1 cellular context compared by ENCODE assay signal in genomic region chr15:66803182-66803729, GRCh38.
TF ChIP-seq lines count a peak whose summit lies in the region.

No MANE protein-coding gene starts in this region.

TF ChIP-seq in HEK293, 187 proteins besides CTCF, POLR2A, EP300 and RAD21 (continued from another document):
- TF ChIP-seq TSHZ1 (tag by site-specific recombination; IDR thresholded peaks at IDR 0.05; ENCODE audit: borderline replicate concordance) (no peak), ZNF341 (tag by site-specific recombination; IDR thresholded peaks at IDR 0.05; ENCODE audit: low read depth) (no peak), ZNF791 (tag by site-specific recombination; IDR thresholded peaks at IDR 0.05) (no peak), BCL11A (tag by site-specific recombination; IDR thresholded peaks at IDR 0.05; ENCODE audit: low read depth) (peak; percentile 85; the same call in 1 of the 2 replicates), ZNF792 (tag by site-specific recombination; IDR thresholded peaks at IDR 0.05) (no peak), ZNF654 (tag by site-specific recombination; IDR thresholded peaks at IDR 0.05; ENCODE audit: low read depth) (no peak), ZNF747 (tag by site-specific recombination; IDR thresholded peaks at IDR 0.05) (no peak), ZNF416 (tag by site-specific recombination; IDR thresholded peaks at IDR 0.05) (no peak), ZNF776 (tag by site-specific recombination; IDR thresholded peaks at IDR 0.05; ENCODE audit: borderline replicate concordance) (no peak), SCRT1 (tag by site-specific recombination; IDR thresholded peaks at IDR 0.05; ENCODE audit: borderline replicate concordance) (no peak), FEZF1 (tag by site-specific recombination; IDR thresholded peaks at IDR 0.05) (peak; percentile 44; the same call in 1 of the 2 replicates), ZNF626 (tag by site-specific recombination; IDR thresholded peaks at IDR 0.05) (no peak), YY2 (tag by site-specific recombination; IDR thresholded peaks at IDR 0.05) (no peak), ZNF155 (tag by site-specific recombination; IDR thresholded peaks at IDR 0.05) (no peak), ZNF561 (tag by site-specific recombination; IDR thresholded peaks at IDR 0.05; ENCODE audit: borderline replicate concordance) (no peak), ZNF391 (tag by site-specific recombination; IDR thresholded peaks at IDR 0.05; ENCODE audit: borderline replicate concordance, low read depth) (no peak), IKZF3 (tag by site-specific recombination; IDR thresholded peaks at IDR 0.05) (peak; percentile 79), ZNF530 (tag by site-specific recombination; IDR thresholded peaks at IDR 0.05; ENCODE audit: low read depth) (no peak), REPIN1 (tag by site-specific recombination; IDR thresholded peaks at IDR 0.05; ENCODE audit: low read depth) (no peak), ZNF2 (tag by site-specific recombination; IDR thresholded peaks at IDR 0.05) (peak; percentile 85), MYNN (tag by site-specific recombination; IDR thresholded peaks at IDR 0.05; ENCODE audit: borderline replicate concordance) (no peak), ZNF596 (tag by site-specific recombination; IDR thresholded peaks at IDR 0.05) (no peak), GLIS2 (tag by site-specific recombination; IDR thresholded peaks at IDR 0.05) (peak; percentile 99), SCRT2 (tag by site-specific recombination; IDR thresholded peaks at IDR 0.05) (no peak), HOXC10 (CRISPR knock-in tag; IDR thresholded peaks at IDR 0.05) (no peak), KLF8 (tag by site-specific recombination; IDR thresholded peaks at IDR 0.05) (peak; percentile 82), ZBTB26 (tag by site-specific recombination; optimal IDR thresholded peaks at IDR 0.05) (no peak), ZNF114 (tag by site-specific recombination; IDR thresholded peaks at IDR 0.05) (no peak), ZNF302 (tag by site-specific recombination; IDR thresholded peaks at IDR 0.05; ENCODE audit: low read depth) (no peak), ZBTB7A (tag by site-specific recombination; IDR thresholded peaks at IDR 0.05; ENCODE audit: low read depth) (no peak), BCL11B (tag by site-specific recombination; IDR thresholded peaks at IDR 0.05; ENCODE audit: low read depth) (no peak), ZNF701 (tag by site-specific recombination; IDR thresholded peaks at IDR 0.05) (no peak), ZIC2 (tag by site-specific recombination; IDR thresholded peaks at IDR 0.05) (peak; percentile 89), ZNF324 (tag by site-specific recombination; IDR thresholded peaks at IDR 0.05) (peak; percentile 16; the same call in 1 of the 2 replicates), ZNF785 (tag by site-specific recombination; IDR thresholded peaks at IDR 0.05) (no peak), WT1 (tag by site-specific recombination; IDR thresholded peaks at IDR 0.05) (peak; percentile 57), ZNF707 (tag by site-specific recombination; IDR thresholded peaks at IDR 0.05) (no peak), ZEB2 (tag by site-specific recombination; IDR thresholded peaks at IDR 0.05) (peak; percentile 86), ZNF558 (tag by site-specific recombination; IDR thresholded peaks at IDR 0.05) (no peak), ZNF555 (tag by site-specific recombination; conservative IDR thresholded peaks at IDR 0.05) (no peak), ZNF433 (tag by site-specific recombination; IDR thresholded peaks at IDR 0.05; ENCODE audit: low read depth) (no peak), KLF16 (tag by site-specific recombination; IDR thresholded peaks at IDR 0.05) (peak; percentile 82), ZNF211 (tag by site-specific recombination; IDR thresholded peaks at IDR 0.05; ENCODE audit: low read depth) (no peak), ZNF223 (tag by site-specific recombination; IDR thresholded peaks at IDR 0.05) (no peak), ZNF473 (tag by site-specific recombination; IDR thresholded peaks at IDR 0.05) (no peak), ZSCAN18 (tag by site-specific recombination; IDR thresholded peaks at IDR 0.05) (no peak), ZNF639 (tag by site-specific recombination; IDR thresholded peaks at IDR 0.05) (no peak), OSR2 (tag by site-specific recombination; IDR thresholded peaks at IDR 0.05) (peak; percentile 17; the same call in 1 of the 2 replicates), ZSCAN23 (tag by site-specific recombination; IDR thresholded peaks at IDR 0.05) (no peak), INSM2 (tag by site-specific recombination; IDR thresholded peaks at IDR 0.05) (no peak)
- TF ChIP-seq, protein P1, sequence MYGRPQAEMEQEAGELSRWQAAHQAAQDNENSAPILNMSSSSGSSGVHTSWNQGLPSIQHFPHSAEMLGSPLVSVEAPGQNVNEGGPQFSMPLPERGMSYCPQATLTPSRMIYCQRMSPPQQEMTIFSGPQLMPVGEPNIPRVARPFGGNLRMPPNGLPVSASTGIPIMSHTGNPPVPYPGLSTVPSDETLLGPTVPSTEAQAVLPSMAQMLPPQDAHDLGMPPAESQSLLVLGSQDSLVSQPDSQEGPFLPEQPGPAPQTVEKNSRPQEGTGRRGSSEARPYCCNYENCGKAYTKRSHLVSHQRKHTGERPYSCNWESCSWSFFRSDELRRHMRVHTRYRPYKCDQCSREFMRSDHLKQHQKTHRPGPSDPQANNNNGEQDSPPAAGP (tag by site-specific recombination; IDR thresholded peaks at IDR 0.05), result peak; percentile 90
- TF ChIP-seq, protein P2, sequence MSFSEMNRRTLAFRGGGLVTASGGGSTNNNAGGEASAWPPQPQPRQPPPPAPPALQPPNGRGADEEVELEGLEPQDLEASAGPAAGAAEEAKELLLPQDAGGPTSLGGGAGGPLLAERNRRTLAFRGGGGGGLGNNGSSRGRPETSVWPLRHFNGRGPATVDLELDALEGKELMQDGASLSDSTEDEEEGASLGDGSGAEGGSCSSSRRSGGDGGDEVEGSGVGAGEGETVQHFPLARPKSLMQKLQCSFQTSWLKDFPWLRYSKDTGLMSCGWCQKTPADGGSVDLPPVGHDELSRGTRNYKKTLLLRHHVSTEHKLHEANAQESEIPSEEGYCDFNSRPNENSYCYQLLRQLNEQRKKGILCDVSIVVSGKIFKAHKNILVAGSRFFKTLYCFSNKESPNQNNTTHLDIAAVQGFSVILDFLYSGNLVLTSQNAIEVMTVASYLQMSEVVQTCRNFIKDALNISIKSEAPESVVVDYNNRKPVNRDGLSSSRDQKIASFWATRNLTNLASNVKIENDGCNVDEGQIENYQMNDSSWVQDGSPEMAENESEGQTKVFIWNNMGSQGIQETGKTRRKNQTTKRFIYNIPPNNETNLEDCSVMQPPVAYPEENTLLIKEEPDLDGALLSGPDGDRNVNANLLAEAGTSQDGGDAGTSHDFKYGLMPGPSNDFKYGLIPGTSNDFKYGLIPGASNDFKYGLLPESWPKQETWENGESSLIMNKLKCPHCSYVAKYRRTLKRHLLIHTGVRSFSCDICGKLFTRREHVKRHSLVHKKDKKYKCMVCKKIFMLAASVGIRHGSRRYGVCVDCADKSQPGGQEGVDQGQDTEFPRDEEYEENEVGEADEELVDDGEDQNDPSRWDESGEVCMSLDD (tag by site-specific recombination; IDR thresholded peaks at IDR 0.05), result no peak
- TF ChIP-seq, protein P3, sequence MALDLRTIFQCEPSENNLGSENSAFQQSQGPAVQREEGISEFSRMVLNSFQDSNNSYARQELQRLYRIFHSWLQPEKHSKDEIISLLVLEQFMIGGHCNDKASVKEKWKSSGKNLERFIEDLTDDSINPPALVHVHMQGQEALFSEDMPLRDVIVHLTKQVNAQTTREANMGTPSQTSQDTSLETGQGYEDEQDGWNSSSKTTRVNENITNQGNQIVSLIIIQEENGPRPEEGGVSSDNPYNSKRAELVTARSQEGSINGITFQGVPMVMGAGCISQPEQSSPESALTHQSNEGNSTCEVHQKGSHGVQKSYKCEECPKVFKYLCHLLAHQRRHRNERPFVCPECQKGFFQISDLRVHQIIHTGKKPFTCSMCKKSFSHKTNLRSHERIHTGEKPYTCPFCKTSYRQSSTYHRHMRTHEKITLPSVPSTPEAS (tag by site-specific recombination; IDR thresholded peaks at IDR 0.05), result no peak
